Comparison of ENCODE assay signal across 23 cellular contexts in genomic region chr6:111900731-111901130, GRCh38.
"Had no signal": no experiment of that assay in that cellular context is flagged by ENCODE, and none has a peak within 500 bp of the region (broad histone marks: within the 10 kb centered on the region; RNA-seq: fewer than 3 reads in every experiment).

No MANE protein-coding gene starts in this region.

- H3K27ac ChIP-seq: HL-60 had no signal

- H3K9ac ChIP-seq: SK-N-SH had no signal

- H3K4me2 ChIP-seq: SK-N-SH had no signal

- H3K9me3 ChIP-seq: SK-N-SH had no signal

- ATAC-seq: T-cell had no signal

- FAIRE-seq: RCC 7860 had no signal

- DNase-seq: KBM-7, MV-4-11, NCI-H1048, NCI-H1105, NCI-H1417, NCI-H1436 treated with DMSO at 0.1 percent for 48 hours, NCI-H187, NCI-H2029, NCI-H2081 treated with DMSO at 0.1 percent for 48 hours, NCI-H2171, NCI-H226, NCI-H446, NCI-H510A, NCI-H524 treated with DMSO at 0.1 percent for 48 hours, NCI-H774, Right ventricle myocardium superior, RPMI8226, SIG-M5, SK-N-SH, SW 1271, T-cell had no signal
